In the genomic region with DNA sequence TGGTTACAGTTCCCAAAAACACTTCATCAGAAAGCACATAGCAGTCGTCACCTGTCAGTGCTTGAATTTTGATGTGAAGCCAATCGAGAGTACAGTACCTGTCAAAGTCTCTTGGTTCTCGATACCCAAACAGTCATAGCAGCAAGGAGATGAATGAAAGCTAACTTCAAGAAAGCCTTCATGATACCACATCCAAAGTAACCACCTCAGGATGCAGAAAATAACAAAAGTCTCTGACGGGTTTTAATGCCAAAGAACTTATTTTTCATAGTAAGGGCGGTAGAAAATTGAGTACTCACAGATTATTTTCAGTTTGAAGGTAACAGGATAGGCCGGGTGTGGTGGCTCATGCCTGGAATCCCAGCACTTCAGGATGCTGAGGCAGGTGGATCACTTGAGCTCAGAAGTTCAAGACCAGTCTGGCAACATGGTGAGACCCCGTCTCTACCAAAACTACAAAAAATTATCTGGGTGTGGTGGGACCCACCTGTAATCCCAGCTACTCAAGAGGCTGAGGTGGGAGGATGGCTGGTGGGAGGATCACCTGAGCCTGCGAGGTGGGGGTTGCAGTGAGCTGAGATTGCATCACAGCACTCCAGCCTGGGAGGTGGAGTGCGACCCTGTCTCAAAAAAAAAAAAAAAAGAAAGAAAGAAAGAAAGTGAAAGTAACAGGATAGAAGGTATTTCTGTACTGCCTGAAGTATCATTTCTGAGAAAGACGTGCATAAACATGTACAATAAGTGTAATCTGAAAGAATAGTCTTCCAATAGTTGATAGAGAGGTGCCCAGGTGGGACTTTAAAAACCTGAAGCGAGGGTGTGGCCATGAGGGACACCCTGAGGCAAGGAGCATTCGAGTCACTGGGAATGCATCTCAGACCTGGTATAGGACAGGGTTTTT, we compare ENCODE assay signal across 14 cellular contexts. TPM values are rescaled to one million over a fixed set of nuclear protein-coding genes. Genes with fewer than 3 reads are reported as not detected.
DNase-seq lines count a peak whose midpoint lies in the region; ATAC-seq and TF ChIP-seq lines count a peak whose summit lies in the region.
"Had no signal": no experiment of that assay in that cellular context is flagged by ENCODE, and none has a peak within 500 bp of the region (broad histone marks: within the 10 kb centered on the region; RNA-seq: fewer than 3 reads in every experiment).

No MANE protein-coding gene starts in this region.

- peak overlapping the region; percentile 90 for H3K27ac Mint-ChIP-seq in activated T-helper 1 cell treated with anti-CD3 and anti-CD28 coated beads, Interleukin-12 subunit alpha, Interleukin-12 subunit beta, Interleukin-2, Interleukin-4 antibody, amounts not matched to agents 30 ng/mL and 10 ng/mL and 1 ng/mL, durations not matched to agents 14 hours and 24 hours and 36 hours

- TF ChIP-seq CTCF in foreskin keratinocyte (conservative IDR thresholded peaks at IDR 0.05) (no peak), upper lobe of right lung (IDR thresholded peaks at IDR 0.05) (no peak)

- peaks cover 4% of the 10 kb centered on the region for H3K4me1 ChIP-seq in foreskin keratinocyte
- no peaks in the 10 kb centered on the region for H3K4me1 ChIP-seq in upper lobe of right lung

- H3K36me3 Mint-ChIP-seq in activated T-helper 1 cell treated with anti-CD3 and anti-CD28 coated beads, Interleukin-12 subunit alpha, Interleukin-12 subunit beta, Interleukin-2, Interleukin-4 antibody, amounts not matched to agents 30 ng/mL and 10 ng/mL and 1 ng/mL, durations not matched to agents 14 hours and 24 hours and 36 hours (ENCODE audit: low read depth): peaks cover 26% of the 10 kb centered on the region

- peak; percentile 63 for ATAC-seq in foreskin keratinocyte
- ATAC-seq in upper lobe of right lung: no peak
- ATAC-seq: sciatic nerve had no signal

- no peaks in the 10 kb centered on the region for H3K9me3 ChIP-seq in upper lobe of right lung
- H3K9me3 ChIP-seq: SJSA1 had no signal

- H3K27ac ChIP-seq in foreskin keratinocyte: peak overlapping the region; percentile 4
- peak overlapping the region; percentile 0 for H3K27ac ChIP-seq in upper lobe of right lung
- H3K27ac ChIP-seq: SJSA1 had no signal

- H3K27me3 ChIP-seq in foreskin keratinocyte (no peaks in the 10 kb centered on the region), upper lobe of right lung (no peaks in the 10 kb centered on the region)
- H3K27me3 ChIP-seq: SJSA1 had no signal

- peaks cover 26% of the 10 kb centered on the region for H3K4me1 Mint-ChIP-seq in activated T-helper 1 cell treated with anti-CD3 and anti-CD28 coated beads, Interleukin-12 subunit alpha, Interleukin-12 subunit beta, Interleukin-2, Interleukin-4 antibody, amounts not matched to agents 30 ng/mL and 10 ng/mL and 1 ng/mL, durations not matched to agents 14 hours and 24 hours and 36 hours (ENCODE audit: low read depth)

- peaks cover 33% of the 10 kb centered on the region for H3K36me3 ChIP-seq in upper lobe of right lung

- no peak overlapping the region for H3K4me3 ChIP-seq in upper lobe of right lung
- H3K4me3 ChIP-seq: SJSA1 had no signal

- no peaks in the 10 kb centered on the region for H3K27me3 Mint-ChIP-seq in activated T-helper 1 cell treated with anti-CD3 and anti-CD28 coated beads, Interleukin-12 subunit alpha, Interleukin-12 subunit beta, Interleukin-2, Interleukin-4 antibody, amounts not matched to agents 30 ng/mL and 10 ng/mL and 1 ng/mL, durations not matched to agents 14 hours and 24 hours and 36 hours (ENCODE audit: insufficient read depth)

- H3K9me3 Mint-ChIP-seq in activated T-helper 1 cell treated with anti-CD3 and anti-CD28 coated beads, Interleukin-12 subunit alpha, Interleukin-12 subunit beta, Interleukin-2, Interleukin-4 antibody, amounts not matched to agents 30 ng/mL and 10 ng/mL and 1 ng/mL, durations not matched to agents 14 hours and 24 hours and 36 hours: no peaks in the 10 kb centered on the region

- DNase-seq in stimulated activated CD4-positive, alpha-beta T cell treated with anti-CD3 and anti-CD28 coated beads, Interleukin-1b, Interleukin-23, amount 100 ng/mL, for 48 hours: peak; percentile 27
- DNase-seq in stimulated activated CD4-positive, alpha-beta T cell treated with anti-CD3 and anti-CD28 coated beads, Interleukin-4, amount 100 ng/mL, for 1 hour: no peak
- no peak for DNase-seq in activated T-helper 1 cell treated with anti-CD3 and anti-CD28 coated beads, Interleukin-12 subunit alpha, Interleukin-12 subunit beta, Interleukin-2, Interleukin-4 antibody, amounts not matched to agents 30 ng/mL and 10 ng/mL and 1 ng/mL, durations not matched to agents 14 hours and 24 hours and 36 hours (ENCODE audit: low spot score)
- DNase-seq in foreskin keratinocyte (peak in 1 of 2 donors; percentile 55), upper lobe of right lung (no peak), NCI-H2081 (lab: John Stamatoyannopoulos, UW) (no peak), DMS114 treated with DMSO at 0.1 percent for 48 hours (lab: John Stamatoyannopoulos, UW; ENCODE audit: unreplicated experiment) (no peak), hippocampal formation (lab: John Stamatoyannopoulos, UW) (no peak)
- DNase-seq: activated CD4-positive, CD25-positive, alpha-beta regulatory T cell treated with anti-CD3 and anti-CD28 coated beads, Interleukin-2, amount 50 U/mL, for 72 hours; midbrain; MM.1S; NCI-H510A treated with DMSO at 0.1 percent for 48 hours had no signal

- H3K4me3 Mint-ChIP-seq in activated T-helper 1 cell treated with anti-CD3 and anti-CD28 coated beads, Interleukin-12 subunit alpha, Interleukin-12 subunit beta, Interleukin-2, Interleukin-4 antibody, amounts not matched to agents 30 ng/mL and 10 ng/mL and 1 ng/mL, durations not matched to agents 14 hours and 24 hours and 36 hours: peak overlapping the region; percentile 84

- intact Hi-C loops in activated T-helper 1 cell treated with anti-CD3 and anti-CD28 coated beads, Interleukin-12 subunit alpha, Interleukin-12 subunit beta, Interleukin-2, Interleukin-4 antibody, amounts not matched to agents 30 ng/mL and 10 ng/mL and 1 ng/mL, durations not matched to agents 14 hours and 24 hours and 36 hours (cut with micrococcal nuclease): loop anchor here (1.0 kb wide), 1 partner anchor 16 kb away; the partner anchor contains the start of gene SRSF2
- intact Hi-C loops in upper lobe of right lung (cut with DNase I): no loop called here

RNA-seq across cellular contexts. Expression of gene MFSD11, which starts 15.4 kb away (rescaled TPM):
- 16.6 and 17.1 TPM in 2 replicates for total RNA-seq in activated T-helper 1 cell treated with anti-CD3 and anti-CD28 coated beads, Interleukin-12 subunit alpha, Interleukin-12 subunit beta, Interleukin-2, Interleukin-4 antibody, amounts not matched to agents 30 ng/mL and 10 ng/mL and 1 ng/mL, durations not matched to agents 14 hours and 24 hours and 36 hours
- total RNA-seq in foreskin keratinocyte (13.8 and 16.3 TPM in 2 replicates), upper lobe of right lung (32.3 TPM)
- polyA plus RNA-seq in foreskin keratinocyte: 9.1 and 10.1 TPM in 2 replicates

RNA-seq across cellular contexts. Expression of gene SRSF2, which starts 16.2 kb away (rescaled TPM):
- total RNA-seq in activated T-helper 1 cell treated with anti-CD3 and anti-CD28 coated beads, Interleukin-12 subunit alpha, Interleukin-12 subunit beta, Interleukin-2, Interleukin-4 antibody, amounts not matched to agents 30 ng/mL and 10 ng/mL and 1 ng/mL, durations not matched to agents 14 hours and 24 hours and 36 hours: 535 and 541 TPM in 2 replicates
- total RNA-seq in foreskin keratinocyte (280 and 282 TPM in 2 replicates), upper lobe of right lung (145 TPM)
- polyA plus RNA-seq in foreskin keratinocyte: 228 and 247 TPM in 2 replicates

RNA-seq across cellular contexts. Expression of gene METTL23, which starts 26.7 kb away (rescaled TPM):
- 35.5 and 38.2 TPM in 2 replicates for total RNA-seq in activated T-helper 1 cell treated with anti-CD3 and anti-CD28 coated beads, Interleukin-12 subunit alpha, Interleukin-12 subunit beta, Interleukin-2, Interleukin-4 antibody, amounts not matched to agents 30 ng/mL and 10 ng/mL and 1 ng/mL, durations not matched to agents 14 hours and 24 hours and 36 hours
- 28.7 and 29.3 TPM in 2 replicates for total RNA-seq in foreskin keratinocyte
- 35.8 and 37.8 TPM in 2 replicates for polyA plus RNA-seq in foreskin keratinocyte
- 31.6 TPM for total RNA-seq in upper lobe of right lung

RNA-seq across cellular contexts. Expression of gene JMJD6, which starts 26.9 kb away (rescaled TPM):
- 80.5 TPM in 2 replicates for total RNA-seq in activated T-helper 1 cell treated with anti-CD3 and anti-CD28 coated beads, Interleukin-12 subunit alpha, Interleukin-12 subunit beta, Interleukin-2, Interleukin-4 antibody, amounts not matched to agents 30 ng/mL and 10 ng/mL and 1 ng/mL, durations not matched to agents 14 hours and 24 hours and 36 hours
- total RNA-seq in foreskin keratinocyte: 26.1 and 31.0 TPM in 2 replicates
- 27.3 and 32.3 TPM in 2 replicates for polyA plus RNA-seq in foreskin keratinocyte
- total RNA-seq in upper lobe of right lung: 29.6 TPM

RNA-seq across cellular contexts. Expression of gene MXRA7, which starts 42.5 kb away (rescaled TPM):
- 3.8 and 5.1 TPM in 2 replicates for total RNA-seq in activated T-helper 1 cell treated with anti-CD3 and anti-CD28 coated beads, Interleukin-12 subunit alpha, Interleukin-12 subunit beta, Interleukin-2, Interleukin-4 antibody, amounts not matched to agents 30 ng/mL and 10 ng/mL and 1 ng/mL, durations not matched to agents 14 hours and 24 hours and 36 hours
- total RNA-seq in foreskin keratinocyte (57.8 and 81.5 TPM in 2 replicates), upper lobe of right lung (159 TPM)
- 57.1 and 62.8 TPM in 2 replicates for polyA plus RNA-seq in foreskin keratinocyte
